16 cellular contexts compared by ENCODE assay signal in the genomic region with DNA sequence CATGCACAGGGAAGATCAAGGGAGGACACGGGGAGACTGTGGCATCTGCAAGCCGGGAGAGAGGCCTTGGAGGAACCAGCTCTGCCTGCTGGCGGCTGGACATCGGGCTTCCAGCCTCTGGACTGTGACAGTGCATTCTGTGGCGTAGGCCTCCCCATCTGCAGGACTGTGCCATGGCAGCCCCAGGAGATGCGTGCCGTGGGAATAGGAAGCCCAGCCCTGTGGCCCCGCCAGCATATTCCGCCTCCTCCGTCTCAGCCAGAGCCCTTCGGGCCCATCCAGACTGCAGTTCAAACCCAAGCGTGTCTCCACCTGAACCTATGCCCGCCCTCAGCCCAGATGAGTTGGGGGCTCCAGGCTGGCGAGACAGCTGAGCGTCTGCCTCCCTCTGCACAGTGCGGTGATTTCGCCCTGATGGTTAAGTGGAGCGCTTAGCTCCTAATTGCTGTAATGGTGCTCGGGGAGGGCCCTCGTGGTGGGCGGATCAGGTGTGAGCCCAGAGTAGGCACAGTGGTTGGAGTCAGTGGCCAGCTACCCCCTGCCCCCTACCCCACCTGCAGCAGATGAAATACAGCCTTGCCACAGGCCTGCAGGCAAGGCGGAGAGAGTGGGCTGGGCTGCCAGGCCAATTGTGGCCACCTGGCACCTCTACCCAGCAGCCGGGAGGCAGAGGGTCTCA.
"Had no signal": no experiment of that assay in that cellular context is flagged by ENCODE, and none has a peak within 500 bp of the region (broad histone marks: within the 10 kb centered on the region; RNA-seq: fewer than 3 reads in every experiment).

No MANE protein-coding gene starts in this region.

- H3K9me3 ChIP-seq: colonic mucosa, thyroid gland had no signal

- H3K4me3 ChIP-seq: colonic mucosa, left ventricle myocardium inferior, thyroid gland had no signal

- H3K27ac Mint-ChIP-seq: activated B cell treated with CpG ODN at 0.5 μM for 24 hours; activated CD4-positive, alpha-beta T cell treated with anti-CD3 and anti-CD28 coated beads, Interleukin-2, amount 10 ng/mL, durations not matched to agents 24 days and 14 days; activated naive CD4-positive, alpha-beta T cell treated with anti-CD3 and anti-CD28 coated beads, Interleukin-2, amount 10 ng/mL, durations not matched to agents 7 days and 5 days; activated naive CD8-positive, alpha-beta T cell treated with anti-CD3 and anti-CD28 coated beads, Interleukin-2, amount 50 U/mL, for 24 hours; activated T-helper 2 cell treated with anti-CD3 and anti-CD28 coated beads, Interferon-gamma antibody, Interleukin-2, Interleukin-4, amounts not matched to agents 10 μg/mL and 5 μg/mL and 100 μg/mL, durations not matched to agents 14 hours and 24 hours and 36 hours; brain; natural killer cell treated with Interleukin-12 subunit alpha and Interleukin-12 subunit beta and Interleukin-15 and Interleukin-18, amount 100 ng/mL, for 72 hours had no signal

- H3K4me1 ChIP-seq: colonic mucosa, left ventricle myocardium inferior, thyroid gland had no signal

- H3K27me3 Mint-ChIP-seq: activated B cell treated with CpG ODN at 0.5 μM for 24 hours; activated CD4-positive, alpha-beta T cell treated with anti-CD3 and anti-CD28 coated beads, Interleukin-2, amount 10 ng/mL, durations not matched to agents 24 days and 14 days; activated naive CD4-positive, alpha-beta T cell treated with anti-CD3 and anti-CD28 coated beads, Interleukin-2, amount 10 ng/mL, durations not matched to agents 7 days and 5 days; natural killer cell treated with Interleukin-12 subunit alpha and Interleukin-12 subunit beta and Interleukin-15 and Interleukin-18, amount 100 ng/mL, for 72 hours had no signal

- H3K4me3 Mint-ChIP-seq: activated B cell treated with CpG ODN at 0.5 μM for 24 hours; activated CD4-positive, alpha-beta T cell treated with anti-CD3 and anti-CD28 coated beads, Interleukin-2, amount 10 ng/mL, durations not matched to agents 24 days and 14 days; activated naive CD4-positive, alpha-beta T cell treated with anti-CD3 and anti-CD28 coated beads, Interleukin-2, amount 10 ng/mL, durations not matched to agents 7 days and 5 days; activated naive CD8-positive, alpha-beta T cell treated with anti-CD3 and anti-CD28 coated beads, Interleukin-2, amount 50 U/mL, for 24 hours; brain; central memory CD8-positive, alpha-beta T cell; natural killer cell treated with Interleukin-12 subunit alpha and Interleukin-12 subunit beta and Interleukin-15 and Interleukin-18, amount 100 ng/mL, for 72 hours had no signal

- H3K36me3 ChIP-seq: colonic mucosa, left ventricle myocardium inferior, thyroid gland had no signal

- H3K9me3 Mint-ChIP-seq: activated CD4-positive, alpha-beta T cell treated with anti-CD3 and anti-CD28 coated beads, Interleukin-2, amount 10 ng/mL, durations not matched to agents 24 days and 14 days; activated T-helper 2 cell treated with anti-CD3 and anti-CD28 coated beads, Interferon-gamma antibody, Interleukin-2, Interleukin-4, amounts not matched to agents 10 μg/mL and 5 μg/mL and 100 μg/mL, durations not matched to agents 14 hours and 24 hours and 36 hours; natural killer cell treated with Interleukin-12 subunit alpha and Interleukin-12 subunit beta and Interleukin-15 and Interleukin-18, amount 100 ng/mL, for 72 hours had no signal

- H3K27me3 ChIP-seq: colonic mucosa, thyroid gland had no signal

- H3K27ac ChIP-seq: colonic mucosa, left ventricle myocardium inferior, thyroid gland had no signal

- DNase-seq: activated B cell treated with CpG ODN at 0.5 μM for 24 hours; activated CD4-positive, alpha-beta T cell treated with anti-CD3 and anti-CD28 coated beads, Interleukin-2, amount 10 ng/mL, durations not matched to agents 24 days and 14 days; activated naive CD4-positive, alpha-beta T cell treated with anti-CD3 and anti-CD28 coated beads, Interleukin-2, amount 10 ng/mL, durations not matched to agents 7 days and 5 days; activated naive CD8-positive, alpha-beta T cell treated with anti-CD3 and anti-CD28 coated beads, Interleukin-2, amount 50 U/mL, for 24 hours; activated T-cell treated with anti-CD3 and anti-CD28 coated beads, Interleukin-2, amount 50 U/mL, for 1 hour; anterior cingulate cortex; colonic mucosa; erythroblast; left ventricle myocardium inferior; stimulated activated CD4-positive, alpha-beta T cell treated with anti-CD3 and anti-CD28 coated beads, Interleukin-2, amount 100 ng/mL, for 24 hours; stimulated activated naive CD4-positive, alpha-beta T cell treated with Interleukin-2 at 50 U/mL for 16 hours; thyroid gland had no signal

- H3K4me1 Mint-ChIP-seq: activated B cell treated with CpG ODN at 0.5 μM for 24 hours; activated CD4-positive, alpha-beta T cell treated with anti-CD3 and anti-CD28 coated beads, Interleukin-2, amount 10 ng/mL, durations not matched to agents 24 days and 14 days; activated naive CD4-positive, alpha-beta T cell treated with anti-CD3 and anti-CD28 coated beads, Interleukin-2, amount 10 ng/mL, durations not matched to agents 7 days and 5 days; activated naive CD8-positive, alpha-beta T cell treated with anti-CD3 and anti-CD28 coated beads, Interleukin-2, amount 50 U/mL, for 24 hours; central memory CD8-positive, alpha-beta T cell had no signal

- ATAC-seq: activated naive CD8-positive, alpha-beta T cell treated with anti-CD3 and anti-CD28 coated beads, Interleukin-2, amount 50 U/mL, for 24 hours had no signal

- H3K36me3 Mint-ChIP-seq: activated naive CD4-positive, alpha-beta T cell treated with anti-CD3 and anti-CD28 coated beads, Interleukin-2, amount 10 ng/mL, durations not matched to agents 7 days and 5 days; brain; natural killer cell treated with Interleukin-12 subunit alpha and Interleukin-12 subunit beta and Interleukin-15 and Interleukin-18, amount 100 ng/mL, for 72 hours had no signal
